1 cellular context compared by ENCODE assay signal in genomic region chr1:221741971-221742554, GRCh38.
TF ChIP-seq lines count a peak whose summit lies in the region.

DUSP10 (minus strand) TSS chr1:221742089; CDS start chr1:221739744, 2,345 bp downstream.

TF ChIP-seq in K562, 482 proteins besides CTCF, POLR2A, EP300 and RAD21 (continued from another document and continues in another):
- TF ChIP-seq ARID4B (CRISPR knock-in tag; IDR thresholded peaks at IDR 0.05), result peak; percentile 21; the same call in 1 of the 2 replicates
- TF ChIP-seq PBX2 (CRISPR knock-in tag; IDR thresholded peaks at IDR 0.05; ENCODE audit: low read depth), result peak; percentile 79
- peak; percentile 99 for TF ChIP-seq PBX2 (tag; conservative IDR thresholded peaks at IDR 0.05; ENCODE audit: low read depth)
- TF ChIP-seq EP400 (IDR thresholded peaks at IDR 0.05), result peak; percentile 77
- no peak for TF ChIP-seq SMARCA4 (IDR thresholded peaks at IDR 0.05)
- no peak for TF ChIP-seq NCOA1 (IDR thresholded peaks at IDR 0.05; ENCODE audit: low read depth)
- TF ChIP-seq GTF2F1 (IDR thresholded peaks at IDR 0.05; ENCODE audit: low read depth, low read length), result peak; percentile 19; the same call in 1 of the 2 replicates
- no peak for TF ChIP-seq ZNF511 (CRISPR knock-in tag; IDR thresholded peaks at IDR 0.05)
- TF ChIP-seq ZNF76 (CRISPR knock-in tag; IDR thresholded peaks at IDR 0.05; ENCODE audit: borderline replicate concordance), result peak; percentile 74; the same call in 1 of the 2 replicates
- TF ChIP-seq EGR1 (conservative IDR thresholded peaks at IDR 0.05), result peak; percentile 76
- TF ChIP-seq ERF (CRISPR knock-in tag; IDR thresholded peaks at IDR 0.05), result peak; percentile 87; the same call in 1 of the 2 replicates
- no peak for TF ChIP-seq RERE (CRISPR knock-in tag; IDR thresholded peaks at IDR 0.05; ENCODE audit: borderline replicate concordance)
- peak; percentile 30 for TF ChIP-seq MEIS2 (IDR thresholded peaks at IDR 0.05; ENCODE audit: partially characterized antibody)
- TF ChIP-seq FOXK1 (CRISPR knock-in tag; IDR thresholded peaks at IDR 0.05; ENCODE audit: borderline replicate concordance), result peak; percentile 41; the same call in 1 of the 2 replicates
- peak; percentile 33; the same call in 1 of the 2 replicates for TF ChIP-seq MYNN (IDR thresholded peaks at IDR 0.05)
- no peak for TF ChIP-seq MYNN (CRISPR knock-in tag; IDR thresholded peaks at IDR 0.05)
- no peak for TF ChIP-seq ARID3A (IDR thresholded peaks at IDR 0.05; ENCODE audit: borderline replicate concordance, low read depth, low read length)
- peak; percentile 87 for TF ChIP-seq SP1 (CRISPR knock-in tag; IDR thresholded peaks at IDR 0.05)
- TF ChIP-seq NFRKB (IDR thresholded peaks at IDR 0.05; ENCODE audit: low read depth), result peak; percentile 71; the same call in 1 of the 2 replicates
- TF ChIP-seq HES1 (IDR thresholded peaks at IDR 0.05; ENCODE audit: low read depth), result no peak
- TF ChIP-seq ZNF398 (CRISPR knock-in tag; IDR thresholded peaks at IDR 0.05), result no peak
- TF ChIP-seq ZNF75A (CRISPR knock-in tag; IDR thresholded peaks at IDR 0.05), result peak; percentile 41; the same call in 1 of the 2 replicates
- peak; percentile 62; the same call in 1 of the 2 replicates for TF ChIP-seq ZSCAN32 (CRISPR knock-in tag; IDR thresholded peaks at IDR 0.05)
- TF ChIP-seq E2F3 (CRISPR knock-in tag; IDR thresholded peaks at IDR 0.05), result peak; percentile 75; the same call in 1 of the 2 replicates
- TF ChIP-seq ELK3 (CRISPR knock-in tag; IDR thresholded peaks at IDR 0.05), result 0 out of 2 replicates have a peak, but pooled peaks have one; percentile 78
- TF ChIP-seq ETV1 (tag; conservative IDR thresholded peaks at IDR 0.05; ENCODE audit: low read depth), result peak; percentile 61; the same call in 1 of the 2 replicates
- TF ChIP-seq PPARD (CRISPR knock-in tag; IDR thresholded peaks at IDR 0.05), result no peak
